1 cellular context compared by ENCODE assay signal in genomic region chr15:40108061-40108854, GRCh38.
TF ChIP-seq lines count a peak whose summit lies in the region.

No MANE protein-coding gene starts in this region.

TF ChIP-seq in GM12878, 131 proteins besides CTCF, POLR2A, EP300 and RAD21 (continued from another document):
- TF ChIP-seq MLLT1 (IDR thresholded peaks at IDR 0.05) (0 out of 2 replicates have a peak, but pooled peaks have one; percentile 16), ZNF217 (IDR thresholded peaks at IDR 0.05) (peak; percentile 73; the same call in 1 of the 2 replicates), DPF2 (IDR thresholded peaks at IDR 0.05) (peak; percentile 79), GATAD2B (conservative IDR thresholded peaks at IDR 0.05; ENCODE audit: low read depth) (peak; percentile 72; the same call in 1 of the 2 replicates), ZNF687 (IDR thresholded peaks at IDR 0.05) (peak; percentile 47; the same call in 1 of the 2 replicates), BACH1 (IDR thresholded peaks at IDR 0.05; ENCODE audit: borderline replicate concordance) (peak; percentile 53), LARP7 (IDR thresholded peaks at IDR 0.05) (peak; percentile 80; the same call in 1 of the 2 replicates), KLF5 (IDR thresholded peaks at IDR 0.05; ENCODE audit: partially characterized antibody) (peak; percentile 47), NKRF (conservative IDR thresholded peaks at IDR 0.05) (peak; percentile 97), BCL3 (IDR thresholded peaks at IDR 0.05; ENCODE audit: borderline replicate concordance, insufficient read depth, low read depth, low read length, poor library complexity, severe bottlenecking) (no peak), NR2F1 (conservative IDR thresholded peaks at IDR 0.05) (peak; percentile 58; the same call in 1 of the 2 replicates), CHD2 (IDR thresholded peaks at IDR 0.05; ENCODE audit: borderline replicate concordance, low read depth, low read length) (no peak), SMARCA5 (IDR thresholded peaks at IDR 0.05) (0 out of 2 replicates have a peak, but pooled peaks have one; percentile 61), ZBTB40 (IDR thresholded peaks at IDR 0.05; ENCODE audit: borderline replicate concordance) (no peak), USF1 (IDR thresholded peaks at IDR 0.05; ENCODE audit: borderline replicate concordance, extremely low read length, insufficient read depth, low read depth, low read length) (no peak), POLR2AphosphoS2 (IDR thresholded peaks at IDR 0.05; ENCODE audit: low read depth, low read length) (0 out of 2 replicates have a peak, but pooled peaks have one; percentile 15), ZNF207 (IDR thresholded peaks at IDR 0.05; ENCODE audit: borderline replicate concordance) (no peak), MXI1 (IDR thresholded peaks at IDR 0.05; ENCODE audit: low read depth, low read length) (0 out of 2 replicates have a peak, but pooled peaks have one; percentile 48), MYB (IDR thresholded peaks at IDR 0.05; ENCODE audit: borderline replicate concordance, low read depth, low read length) (no peak)
